ENCODE assay signal across 29 cellular contexts in the genomic region with DNA sequence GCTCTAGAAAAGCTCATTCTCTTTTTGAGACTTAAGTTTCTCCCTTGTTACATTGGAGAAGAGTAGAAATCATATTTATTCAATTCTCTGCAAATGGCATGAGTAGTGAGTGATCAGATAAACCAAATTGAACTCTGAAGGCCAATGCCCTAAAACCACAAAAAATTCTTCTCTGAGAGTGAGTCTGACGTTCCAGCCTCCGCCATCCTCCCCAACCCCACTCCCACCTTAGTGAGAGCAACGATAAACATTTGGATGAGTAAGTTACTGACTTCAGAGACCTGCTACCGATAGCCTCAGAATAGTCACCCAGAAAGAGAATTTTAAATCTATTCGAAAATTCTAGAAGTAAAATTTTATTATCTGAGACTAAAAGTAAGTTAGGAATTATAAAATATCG.
"Had no signal": no experiment of that assay in that cellular context is flagged by ENCODE, and none has a peak within 500 bp of the region (broad histone marks: within the 10 kb centered on the region; RNA-seq: fewer than 3 reads in every experiment).

No MANE protein-coding gene starts in this region.

- H3K27ac ChIP-seq: body of pancreas, esophagus squamous epithelium, gastroesophageal sphincter, heart right ventricle had no signal

- H3K27ac Mint-ChIP-seq: activated CD4-positive, alpha-beta memory T cell treated with anti-CD3 and anti-CD28 coated beads for 36 hours; activated CD4-positive, alpha-beta T cell treated with anti-CD3 and anti-CD28 coated beads for 36 hours; activated CD4-positive, alpha-beta T cell treated with anti-CD3 and anti-CD28 coated beads, Interleukin-2, amount 10 ng/mL, durations not matched to agents 24 days and 14 days; activated CD8-positive, alpha-beta memory T cell treated with anti-CD3 and anti-CD28 coated beads, Interleukin-2, amount 10 ng/mL, durations not matched to agents 7 days and 5 days; activated CD8-positive, alpha-beta T cell treated with anti-CD3 and anti-CD28 coated beads, Interleukin-2, amount 10 ng/mL, durations not matched to agents 7 days and 5 days; activated naive CD4-positive, alpha-beta T cell treated with anti-CD3 and anti-CD28 coated beads, Interleukin-2, amount 10 ng/mL, durations not matched to agents 7 days and 5 days; activated naive CD4-positive, alpha-beta T cell treated with anti-CD3 and anti-CD28 coated beads, Interleukin-2, amount 50 U/mL, for 72 hours; activated naive CD8-positive, alpha-beta T cell treated with anti-CD3 and anti-CD28 coated beads, Interleukin-2, amount 10 ng/mL, durations not matched to agents 7 days and 5 days; activated T-cell treated with anti-CD3 and anti-CD28 coated beads, Interleukin-2, amount 50 U/mL, for 24 hours; activated T-cell treated with anti-CD3 and anti-CD28 coated beads, Interleukin-2, amount 50 U/mL, for 72 hours; effector memory CD8-positive, alpha-beta T cell had no signal

- DNase-seq: activated CD4-positive, alpha-beta memory T cell treated with anti-CD3 and anti-CD28 coated beads for 36 hours; activated CD4-positive, alpha-beta T cell treated with anti-CD3 and anti-CD28 coated beads for 36 hours; activated CD4-positive, alpha-beta T cell treated with anti-CD3 and anti-CD28 coated beads, Interleukin-2, amount 10 ng/mL, durations not matched to agents 24 days and 14 days; activated CD4-positive, CD25-positive, alpha-beta regulatory T cell; activated CD4-positive, CD25-positive, alpha-beta regulatory T cell treated with anti-CD3 and anti-CD28 coated beads, Interleukin-2, amount 50 U/mL, for 72 hours; activated CD8-positive, alpha-beta memory T cell treated with anti-CD3 and anti-CD28 coated beads, Interleukin-2, amount 10 ng/mL, durations not matched to agents 7 days and 5 days; activated CD8-positive, alpha-beta memory T cell treated with anti-CD3 and anti-CD28 coated beads, Interleukin-2, amount 50 U/mL, for 4 hours; activated CD8-positive, alpha-beta T cell treated with anti-CD3 and anti-CD28 coated beads, Interleukin-2, amount 10 ng/mL, durations not matched to agents 7 days and 5 days; activated gamma-delta T cell; activated naive CD4-positive, alpha-beta T cell; activated naive CD4-positive, alpha-beta T cell treated with anti-CD3 and anti-CD28 coated beads, Interleukin-2, amount 10 ng/mL, durations not matched to agents 7 days and 5 days; activated naive CD8-positive, alpha-beta T cell treated with anti-CD3 and anti-CD28 coated beads, Interleukin-2, amount 10 ng/mL, durations not matched to agents 7 days and 5 days; activated T-cell treated with anti-CD3 and anti-CD28 coated beads, Interleukin-2, amount 50 U/mL, for 24 hours; activated T-cell treated with anti-CD3 and anti-CD28 coated beads, Interleukin-2, amount 50 U/mL, for 72 hours; amniotic stem cell; anterior cingulate cortex; body of pancreas; caudate nucleus; cortex of kidney; dermis blood vessel endothelial cell; effector CD4-positive, alpha-beta T cell; effector memory CD8-positive, alpha-beta T cell; esophagus squamous epithelium; foreskin melanocyte; heart right ventricle; T-helper 2 cell had no signal

- H3K36me3 Mint-ChIP-seq: activated CD4-positive, alpha-beta memory T cell treated with anti-CD3 and anti-CD28 coated beads for 36 hours; activated CD8-positive, alpha-beta memory T cell treated with anti-CD3 and anti-CD28 coated beads, Interleukin-2, amount 10 ng/mL, durations not matched to agents 7 days and 5 days; activated naive CD4-positive, alpha-beta T cell treated with anti-CD3 and anti-CD28 coated beads, Interleukin-2, amount 10 ng/mL, durations not matched to agents 7 days and 5 days; activated naive CD8-positive, alpha-beta T cell treated with anti-CD3 and anti-CD28 coated beads, Interleukin-2, amount 10 ng/mL, durations not matched to agents 7 days and 5 days had no signal

- H3K4me1 Mint-ChIP-seq: activated CD4-positive, alpha-beta T cell treated with anti-CD3 and anti-CD28 coated beads for 36 hours; activated CD4-positive, alpha-beta T cell treated with anti-CD3 and anti-CD28 coated beads, Interleukin-2, amount 10 ng/mL, durations not matched to agents 24 days and 14 days; activated CD8-positive, alpha-beta memory T cell treated with anti-CD3 and anti-CD28 coated beads, Interleukin-2, amount 10 ng/mL, durations not matched to agents 7 days and 5 days; activated naive CD4-positive, alpha-beta T cell treated with anti-CD3 and anti-CD28 coated beads, Interleukin-2, amount 10 ng/mL, durations not matched to agents 7 days and 5 days; activated naive CD8-positive, alpha-beta T cell treated with anti-CD3 and anti-CD28 coated beads, Interleukin-2, amount 10 ng/mL, durations not matched to agents 7 days and 5 days had no signal

- H3K9me3 ChIP-seq: body of pancreas, esophagus squamous epithelium, gastroesophageal sphincter, heart right ventricle had no signal

- H3K27me3 ChIP-seq: body of pancreas had no signal

- H3K4me1 ChIP-seq: body of pancreas, heart right ventricle had no signal

- H3K36me3 ChIP-seq: esophagus squamous epithelium, gastroesophageal sphincter, heart right ventricle had no signal

- FAIRE-seq: colon had no signal

- H3K4me3 Mint-ChIP-seq: activated CD4-positive, alpha-beta memory T cell treated with anti-CD3 and anti-CD28 coated beads for 36 hours; activated CD4-positive, alpha-beta T cell treated with anti-CD3 and anti-CD28 coated beads for 36 hours; activated CD4-positive, alpha-beta T cell treated with anti-CD3 and anti-CD28 coated beads, Interleukin-2, amount 10 ng/mL, durations not matched to agents 24 days and 14 days; activated CD8-positive, alpha-beta memory T cell treated with anti-CD3 and anti-CD28 coated beads, Interleukin-2, amount 10 ng/mL, durations not matched to agents 7 days and 5 days; activated CD8-positive, alpha-beta T cell treated with anti-CD3 and anti-CD28 coated beads, Interleukin-2, amount 10 ng/mL, durations not matched to agents 7 days and 5 days; activated naive CD4-positive, alpha-beta T cell treated with anti-CD3 and anti-CD28 coated beads, Interleukin-2, amount 10 ng/mL, durations not matched to agents 7 days and 5 days; activated naive CD8-positive, alpha-beta T cell treated with anti-CD3 and anti-CD28 coated beads, Interleukin-2, amount 10 ng/mL, durations not matched to agents 7 days and 5 days; activated T-cell treated with anti-CD3 and anti-CD28 coated beads, Interleukin-2, amount 50 U/mL, for 24 hours; activated T-cell treated with anti-CD3 and anti-CD28 coated beads, Interleukin-2, amount 50 U/mL, for 72 hours; effector memory CD8-positive, alpha-beta T cell had no signal

- H3K27me3 Mint-ChIP-seq: activated CD4-positive, alpha-beta memory T cell treated with anti-CD3 and anti-CD28 coated beads for 36 hours; activated CD4-positive, alpha-beta T cell treated with anti-CD3 and anti-CD28 coated beads, Interleukin-2, amount 10 ng/mL, durations not matched to agents 24 days and 14 days; activated CD8-positive, alpha-beta memory T cell treated with anti-CD3 and anti-CD28 coated beads, Interleukin-2, amount 10 ng/mL, durations not matched to agents 7 days and 5 days; activated naive CD4-positive, alpha-beta T cell treated with anti-CD3 and anti-CD28 coated beads, Interleukin-2, amount 10 ng/mL, durations not matched to agents 7 days and 5 days; activated naive CD8-positive, alpha-beta T cell treated with anti-CD3 and anti-CD28 coated beads, Interleukin-2, amount 10 ng/mL, durations not matched to agents 7 days and 5 days; effector memory CD8-positive, alpha-beta T cell had no signal

- H3K4me3 ChIP-seq: body of pancreas, esophagus squamous epithelium, gastroesophageal sphincter, heart right ventricle had no signal
